28 cellular contexts compared by ENCODE assay signal in the genomic region with DNA sequence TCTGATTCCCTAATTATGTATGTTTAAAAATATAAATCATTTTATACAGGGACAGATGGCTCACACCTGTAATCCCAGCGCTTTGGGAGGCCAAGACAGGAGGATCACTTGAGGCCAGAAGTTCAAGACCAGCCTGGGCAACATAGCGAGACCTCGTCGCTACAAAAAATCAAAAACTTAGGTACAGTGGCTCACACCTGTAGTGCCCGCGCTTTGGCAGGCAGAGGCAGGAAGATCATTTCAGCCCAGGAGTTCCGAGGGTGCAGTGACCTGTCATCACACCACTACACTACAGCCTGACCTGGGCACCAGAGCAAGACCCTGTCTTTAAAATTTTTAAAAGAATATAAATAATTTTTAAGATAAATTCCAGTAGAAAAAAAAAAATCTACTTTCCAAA.
"Had no signal": no experiment of that assay in that cellular context is flagged by ENCODE, and none has a peak within 500 bp of the region (broad histone marks: within the 10 kb centered on the region; RNA-seq: fewer than 3 reads in every experiment).

No MANE protein-coding gene starts in this region.

- ATAC-seq: natural killer cell; psoas muscle; right cardiac atrium; right lobe of liver; stimulated activated effector memory CD8-positive, alpha-beta T cell treated with anti-CD3 and anti-CD28 coated beads, Interleukin-12 subunit alpha, Interleukin-12 subunit beta, amount 100 ng/mL, for 72 hours; stimulated activated naive B cell treated with anti-CD40 and anti-IgM and Interleukin-4, amounts not matched to agents 10 μg/mL and 1 μg/mL and 100 μg/mL, for 72 hours; upper lobe of right lung had no signal

- H2AFZ ChIP-seq: neural progenitor cell, parathyroid adenoma had no signal

- H3K4me1 ChIP-seq: parathyroid adenoma, upper lobe of right lung, uterus had no signal

- H3K9me3 Mint-ChIP-seq: natural killer cell had no signal

- H3K27me3 Mint-ChIP-seq: progenitor cell of endocrine pancreas; stimulated activated naive B cell treated with anti-CD40 and anti-IgM and Interleukin-4, amounts not matched to agents 10 μg/mL and 1 μg/mL and 100 μg/mL, for 72 hours; stimulated activated naive CD8-positive, alpha-beta T cell treated with anti-CD3 and anti-CD28 coated beads, Interleukin-15, Interleukin-2, amounts not matched to agents 100 ng/mL and 50 ng/mL, for 24 hours; type B pancreatic cell had no signal

- H3K27ac ChIP-seq: neural progenitor cell, ovary, parathyroid adenoma, psoas muscle, right lobe of liver, sigmoid colon, stomach, thoracic aorta, thyroid gland, tibial nerve, upper lobe of right lung, uterus had no signal

- H3K9ac ChIP-seq: neural progenitor cell, parathyroid adenoma had no signal

- H3K4me3 Mint-ChIP-seq: nephron; neural progenitor cell; stimulated activated effector memory CD8-positive, alpha-beta T cell treated with anti-CD3 and anti-CD28 coated beads, Interleukin-12 subunit alpha, Interleukin-12 subunit beta, amount 100 ng/mL, for 72 hours; stimulated activated naive B cell treated with anti-CD40 and anti-IgM and Interleukin-4, amounts not matched to agents 10 μg/mL and 1 μg/mL and 100 μg/mL, for 72 hours; stimulated activated naive CD8-positive, alpha-beta T cell treated with anti-CD3 and anti-CD28 coated beads, Interleukin-15, Interleukin-2, amounts not matched to agents 100 ng/mL and 50 ng/mL, for 24 hours; type B pancreatic cell had no signal

- H3K27ac Mint-ChIP-seq: nephron; neural progenitor cell; progenitor cell of endocrine pancreas; stimulated activated effector memory CD8-positive, alpha-beta T cell treated with anti-CD3 and anti-CD28 coated beads, Interleukin-12 subunit alpha, Interleukin-12 subunit beta, amount 100 ng/mL, for 72 hours; stimulated activated naive CD8-positive, alpha-beta T cell treated with anti-CD3 and anti-CD28 coated beads, Interleukin-15, Interleukin-2, amounts not matched to agents 100 ng/mL and 50 ng/mL, for 24 hours; type B pancreatic cell had no signal

- DNase-seq: natural killer cell; occipital lobe; ovary; posterior cingulate gyrus; psoas muscle; right cardiac atrium; right lobe of liver; sigmoid colon; small intestine; stimulated activated CD4-positive, alpha-beta T cell treated with anti-CD3 and anti-CD28 coated beads, Interleukin-15, amount 100 ng/mL, for 24 hours; stimulated activated CD4-positive, alpha-beta T cell treated with anti-CD3 and anti-CD28 coated beads, Interleukin-2, amount 100 ng/mL, for 24 hours; stimulated activated CD4-positive, alpha-beta T cell treated with anti-CD3 and anti-CD28 coated beads, Interleukin-2, amount 100 ng/mL, for 48 hours; stimulated activated CD4-positive, alpha-beta T cell treated with anti-CD3 and anti-CD28 coated beads, Interleukin-4, amount 100 ng/mL, for 24 hours; stimulated activated naive B cell treated with anti-CD40 and anti-IgM and Interleukin-4, amounts not matched to agents 10 μg/mL and 1 μg/mL and 100 μg/mL, for 72 hours; stimulated activated naive CD4-positive, alpha-beta T cell treated with Interleukin-2 at 50 U/mL for 16 hours; stomach; thyroid gland; upper lobe of right lung; uterus had no signal

- H3K4me3 ChIP-seq: neural progenitor cell, ovary, psoas muscle, right lobe of liver, sigmoid colon, stomach, thoracic aorta, thyroid gland, tibial nerve, upper lobe of right lung, uterus had no signal

- H3K27me3 ChIP-seq: neural progenitor cell, ovary, right lobe of liver, sigmoid colon, stomach, thyroid gland, tibial nerve, upper lobe of right lung, uterus had no signal

- FAIRE-seq: small intestine had no signal

- H3K36me3 Mint-ChIP-seq: natural killer cell had no signal

- H3K9me3 ChIP-seq: ovary, psoas muscle, right lobe of liver, sigmoid colon, stomach, thyroid gland, upper lobe of right lung, uterus had no signal

- H3K36me3 ChIP-seq: neural progenitor cell, ovary, right lobe of liver, sigmoid colon, stomach, thoracic aorta, thyroid gland, tibial nerve, upper lobe of right lung, uterus had no signal
